8 cellular contexts compared by ENCODE assay signal in the genomic region with DNA sequence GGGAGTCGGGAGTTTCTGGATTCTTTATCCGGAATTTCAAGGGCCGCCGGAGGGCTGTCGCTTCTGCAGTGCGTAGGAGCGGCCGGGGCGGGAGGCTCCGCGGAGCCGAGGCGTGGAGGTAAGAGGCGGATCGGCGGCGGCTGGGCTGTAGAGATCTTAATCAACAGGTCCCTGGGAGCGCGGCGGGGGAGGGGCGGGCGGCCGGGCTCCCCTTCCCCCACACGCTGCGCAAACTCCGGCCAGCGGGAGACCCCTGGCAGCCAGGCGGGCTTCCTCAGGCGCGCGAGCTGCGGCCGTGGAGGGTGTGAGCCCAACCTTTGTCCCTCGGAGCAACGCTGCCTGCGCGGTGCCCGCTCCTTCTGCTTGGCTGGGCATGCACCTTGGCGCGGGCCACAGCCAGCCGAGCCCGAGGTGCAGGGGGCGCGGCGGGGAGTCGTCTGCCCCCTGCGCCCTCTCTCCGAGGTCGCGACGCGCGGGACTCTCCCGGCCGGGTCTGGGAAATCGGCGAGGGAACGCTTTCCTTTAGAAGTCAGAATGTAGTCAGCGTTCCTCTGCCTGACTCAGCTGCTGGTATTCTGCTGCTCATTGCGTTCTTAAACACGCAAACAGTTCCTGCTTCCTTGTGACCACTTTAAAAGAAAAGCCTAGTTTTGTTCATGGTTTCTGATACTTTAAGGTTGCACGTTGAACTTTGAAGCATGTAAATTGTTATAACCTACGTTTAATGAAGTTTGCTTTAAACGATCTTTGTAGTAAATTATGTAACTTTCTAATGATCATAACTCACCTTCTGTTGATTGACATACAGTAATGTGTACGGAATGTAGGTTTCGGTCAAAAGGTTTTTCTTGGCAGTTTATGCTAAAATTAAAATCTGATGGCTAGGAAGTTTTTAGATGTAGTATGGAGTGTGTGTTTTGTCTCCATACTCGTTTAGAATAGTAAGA. TPM values are rescaled to one million over a fixed set of nuclear protein-coding genes. Genes with fewer than 3 reads are reported as not detected.
DNase-seq lines count a peak whose midpoint lies in the region; ATAC-seq and TF ChIP-seq lines count a peak whose summit lies in the region.

A gene (plus strand): TSS at position 20 of the 947 bp plus-strand sequence. CDS start 37,736 bp downstream, outside the sequence.

- no peaks in the 10 kb centered on the region for H3K9me3 ChIP-seq in parathyroid adenoma (ENCODE audit: control insufficient read depth, low read length)

- POLR2A ChIA-PET in BJ (lab: Charles Lee) = interaction anchor here (0.6 kb wide), 1 partner anchor 116 kb away, joined by 3 read pairs; no protein-coding TSS in a partner anchor

- H3K4me3 ChIP-seq in BJ (ENCODE audit: low read depth, low read length) = peak within 1 kb of the TSS; percentile 98
- peak within 1 kb of the TSS; percentile 89 for H3K4me3 ChIP-seq in parathyroid adenoma (ENCODE audit: low read depth, low read length)

- no peaks in the 10 kb centered on the region for H3K4me1 ChIP-seq in parathyroid adenoma

- H3K36me3 ChIP-seq in BJ (ENCODE audit: control insufficient read depth, insufficient read depth, low read length) (no peaks in the 10 kb centered on the region), parathyroid adenoma (ENCODE audit: control insufficient read depth, insufficient read depth, low read length) (no peaks in the 10 kb centered on the region)

- peak within 1 kb of the TSS; percentile 82 for H3K9ac ChIP-seq in parathyroid adenoma

- H3K4me2 ChIP-seq in parathyroid adenoma (ENCODE audit: low read length) = peak within 1 kb of the TSS; percentile 97

- DNase-seq in BJ (ENCODE audit: low read depth) = peak; percentile 39
- peak; percentile 60 for DNase-seq in NCI-H510A (lab: John Stamatoyannopoulos, UW)
- DNase-seq in amniotic epithelial cell (ENCODE audit: low read depth) = peak; percentile 82
- no peak for DNase-seq in left cardiac atrium
- DNase-seq in epidermal melanocyte (ENCODE audit: insufficient read length, low spot score) = no peak

- CTCF ChIA-PET in BJ (lab: Yijun Ruan, JAX) = interaction anchor here (0.7 to 1.5 kb wide), 4 partner anchors 9 to 44 kb away, joined by 3 to 4 read pairs (median 3); no protein-coding TSS in a partner anchor

- H3K79me2 ChIP-seq in parathyroid adenoma = no peaks in the 10 kb centered on the region

- H3K27me3 ChIP-seq in BJ (ENCODE audit: control insufficient read depth, insufficient read depth, low read length) (no peaks in the 10 kb centered on the region), parathyroid adenoma (ENCODE audit: control insufficient read depth, insufficient read depth, low read length) (no peaks in the 10 kb centered on the region)

- ATAC-seq in GM18858 (IDR thresholded peaks at IDR 0.05; ENCODE audit: unreplicated experiment) = peak; percentile 26
- ATAC-seq in HG03039 (IDR thresholded peaks at IDR 0.05; ENCODE audit: unreplicated experiment) = peak; percentile 35
- peak; percentile 42 to 69 for ATAC-seq in left cardiac atrium

- intact Hi-C loops in left cardiac atrium (cut with DNase I) = no loop called here

- peak within 1 kb of the TSS; percentile 98 for H2AFZ ChIP-seq in parathyroid adenoma

- TF ChIP-seq CTCF in BJ (IDR thresholded peaks at IDR 0.05; ENCODE audit: insufficient read depth, low read depth, low read length) (no peak), parathyroid adenoma (IDR thresholded peaks at IDR 0.05) (no peak)

- peak within 1 kb of the TSS; percentile 96 for H3K27ac ChIP-seq in parathyroid adenoma

RNA-seq across cellular contexts. Expression of the gene that starts here (rescaled TPM):
- 9.3 and 17.5 TPM in 2 replicates for polyA plus RNA-seq in BJ (2011; rRNA removed)
- 13.0 and 13.8 TPM in 2 replicates for polyA minus RNA-seq in BJ (2011; rRNA and poly(A)+ RNA removed)
- total RNA-seq in left cardiac atrium = 10 to 100 TPM; 13.7 to 15.9 TPM

Comparison
In these comparisons a context has a peak if more than half of its experiments do, and no peak if none do; other contexts are left out.
1. DNase-seq: peak in BJ (single experiment), NCI-H510A (single experiment) and amniotic epithelial cell (single experiment); none in left cardiac atrium (single experiment) and epidermal melanocyte (single experiment).
2. Peak in every context shown above with its lines, with median percentiles within 50 percentile points of each other: ATAC-seq.